ENCODE assay signal across 24 cellular contexts in genomic region chr18:57951999-57952774, GRCh38.
DNase-seq lines count a peak whose midpoint lies in the region; ATAC-seq and TF ChIP-seq lines count a peak whose summit lies in the region.
"Had no signal": no experiment of that assay in that cellular context is flagged by ENCODE, and none has a peak within 500 bp of the region (broad histone marks: within the 10 kb centered on the region; RNA-seq: fewer than 3 reads in every experiment).

No MANE protein-coding gene starts in this region.

- no peaks in the 10 kb centered on the region for H3K27me3 ChIP-seq in breast epithelium
- peaks cover 5% of the 10 kb centered on the region for H3K27me3 ChIP-seq in lower lobe of right lung (ENCODE audit: low read depth)
- H3K27me3 ChIP-seq in upper lobe of left lung, result no peaks in the 10 kb centered on the region
- H3K27me3 ChIP-seq: body of pancreas, SJCRH30 had no signal

- peak overlapping the region; percentile 55 to 70 for H3K27ac ChIP-seq in breast epithelium
- peak overlapping the region; percentile 64 for H3K27ac ChIP-seq in lower lobe of right lung
- peak overlapping the region in 1 of 4 donors; percentile 58 for H3K27ac ChIP-seq in upper lobe of left lung
- H3K27ac ChIP-seq: body of pancreas, parathyroid adenoma, SJCRH30 had no signal

- DNase-seq in breast epithelium (ENCODE audit: low spot score in 2 of 2) (peak in 1 of 2 donors; percentile 79), MCF 10A (ENCODE audit: unreplicated experiment) (no peak), fibroblast of gingiva (ENCODE audit: low read depth) (peak; percentile 77), lower lobe of right lung (peak; percentile 56), upper lobe of left lung (peak; percentile 6 to 52), germinal center (ENCODE audit: low spot score) (no peak)
- no peak for DNase-seq in stimulated activated effector memory CD8-positive, alpha-beta T cell treated with anti-CD3 and anti-CD28 coated beads, Interleukin-12 subunit alpha, Interleukin-12 subunit beta, amount 100 ng/mL, for 72 hours (ENCODE audit: low spot score in 2 of 2)
- DNase-seq: activated CD4-positive, alpha-beta memory T cell treated with anti-CD3 and anti-CD28 coated beads for 36 hours; activated CD8-positive, alpha-beta memory T cell treated with anti-CD3 and anti-CD28 coated beads, Interleukin-2, amount 50 U/mL, for 48 hours; activated naive CD8-positive, alpha-beta T cell treated with anti-CD3 and anti-CD28 coated beads, Interleukin-2, amount 10 ng/mL, durations not matched to agents 7 days and 5 days; body of pancreas; DMS79; effector CD8-positive, alpha-beta T cell; glutamatergic neuron; HFFc6; NCI-H1417 treated with DMSO at 0.1 percent for 48 hours; SJCRH30; stimulated activated CD8-positive, alpha-beta memory T cell treated with anti-CD3 and anti-CD28 coated beads, Interleukin-4, amount 100 ng/mL, for 48 hours; T-cell had no signal

- TF ChIP-seq CTCF in breast epithelium (IDR thresholded peaks at IDR 0.05) (no peak), MCF 10A (IDR thresholded peaks at IDR 0.05; ENCODE audit: unreplicated experiment) (no peak), lower lobe of right lung (IDR thresholded peaks at IDR 0.05) (no peak), upper lobe of left lung (IDR thresholded peaks at IDR 0.05) (no peak)

- no peak for TF ChIP-seq EP300 in upper lobe of left lung (IDR thresholded peaks at IDR 0.05)

- intact Hi-C loops in breast epithelium (cut with DNase I; ENCODE audit: low total_unique reads) (no loop called here), MCF 10A (cut with micrococcal nuclease) (no loop called here), lower lobe of right lung (cut with DNase I) (no loop called here)

- TF ChIP-seq POLR2A in breast epithelium (IDR thresholded peaks at IDR 0.05) (no peak), upper lobe of left lung (IDR thresholded peaks at IDR 0.05) (no peak)

- no peaks in the 10 kb centered on the region for H3K9me3 ChIP-seq in breast epithelium
- H3K9me3 ChIP-seq in lower lobe of right lung, result no peaks in the 10 kb centered on the region
- no peaks in the 10 kb centered on the region for H3K9me3 ChIP-seq in upper lobe of left lung
- H3K9me3 ChIP-seq: body of pancreas, SJCRH30 had no signal

- no peaks in the 10 kb centered on the region for H3K4me1 Mint-ChIP-seq in MCF 10A (ENCODE audit: insufficient read depth, unreplicated experiment)
- H3K4me1 Mint-ChIP-seq in stimulated activated effector memory CD8-positive, alpha-beta T cell treated with anti-CD3 and anti-CD28 coated beads, Interleukin-12 subunit alpha, Interleukin-12 subunit beta, amount 100 ng/mL, for 72 hours, result no peaks in the 10 kb centered on the region
- H3K4me1 Mint-ChIP-seq: activated naive CD8-positive, alpha-beta T cell treated with anti-CD3 and anti-CD28 coated beads, Interleukin-2, amount 10 ng/mL, durations not matched to agents 7 days and 5 days; GM23338; nephron; T-cell had no signal

- CTCF ChIA-PET in MCF 10A (lab: Yijun Ruan, JAX), result interaction anchor here (0.7 to 1.2 kb wide), 4 partner anchors 10 to 70 kb away, joined by 3 to 5 read pairs (median 4); no protein-coding TSS in a partner anchor

- no peak overlapping the region for H3K27ac Mint-ChIP-seq in MCF 10A (ENCODE audit: low read depth, unreplicated experiment)
- H3K27ac Mint-ChIP-seq in stimulated activated effector memory CD8-positive, alpha-beta T cell treated with anti-CD3 and anti-CD28 coated beads, Interleukin-12 subunit alpha, Interleukin-12 subunit beta, amount 100 ng/mL, for 72 hours, result no peak overlapping the region
- H3K27ac Mint-ChIP-seq: activated CD4-positive, alpha-beta memory T cell treated with anti-CD3 and anti-CD28 coated beads for 36 hours; activated naive CD8-positive, alpha-beta T cell treated with anti-CD3 and anti-CD28 coated beads, Interleukin-2, amount 10 ng/mL, durations not matched to agents 7 days and 5 days; GM23338; HFFc6; nephron; T-cell had no signal

- ATAC-seq in lower lobe of right lung (peak; percentile 75 to 81), upper lobe of left lung (ENCODE audit: low FRiP score in 2 of 2) (peak; percentile 46 to 76), GM21360 (IDR thresholded peaks at IDR 0.05; ENCODE audit: unreplicated experiment) (no peak)
- no peak for ATAC-seq in stimulated activated effector memory CD8-positive, alpha-beta T cell treated with anti-CD3 and anti-CD28 coated beads, Interleukin-12 subunit alpha, Interleukin-12 subunit beta, amount 100 ng/mL, for 72 hours
- ATAC-seq: body of pancreas, GM23338, T-cell had no signal

- H3K36me3 ChIP-seq in breast epithelium (no peaks in the 10 kb centered on the region), lower lobe of right lung (no peaks in the 10 kb centered on the region), upper lobe of left lung (no peaks in the 10 kb centered on the region)
- H3K36me3 ChIP-seq: SJCRH30 had no signal

- H3K4me3 ChIP-seq in breast epithelium, result no peak overlapping the region
- H3K4me3 ChIP-seq in lower lobe of right lung, result no peak overlapping the region
- H3K4me3 ChIP-seq in upper lobe of left lung, result no peak overlapping the region
- H3K4me3 ChIP-seq: body of pancreas, GM23338, SJCRH30 had no signal

- H3K4me1 ChIP-seq in breast epithelium, result no peaks in the 10 kb centered on the region
- peaks cover 8% of the 10 kb centered on the region for H3K4me1 ChIP-seq in lower lobe of right lung
- H3K4me1 ChIP-seq in upper lobe of left lung, result peaks cover 0 to 4% (median 2%) of the 10 kb centered on the region in 4 donors
- H3K4me1 ChIP-seq: parathyroid adenoma, SJCRH30 had no signal

- no TSS peak for BruUV-seq in MCF 10A (replicated peaks; lab: Mats Ljungman, UMichigan)

- H3K4me3 Mint-ChIP-seq in MCF 10A (ENCODE audit: unreplicated experiment), result no peak overlapping the region
- no peak overlapping the region for H3K4me3 Mint-ChIP-seq in stimulated activated effector memory CD8-positive, alpha-beta T cell treated with anti-CD3 and anti-CD28 coated beads, Interleukin-12 subunit alpha, Interleukin-12 subunit beta, amount 100 ng/mL, for 72 hours
- H3K4me3 Mint-ChIP-seq: activated CD4-positive, alpha-beta memory T cell treated with anti-CD3 and anti-CD28 coated beads for 36 hours; activated naive CD8-positive, alpha-beta T cell treated with anti-CD3 and anti-CD28 coated beads, Interleukin-2, amount 10 ng/mL, durations not matched to agents 7 days and 5 days; GM23338; HFFc6; nephron; T-cell had no signal

- no peaks in the 10 kb centered on the region for H3K36me3 Mint-ChIP-seq in MCF 10A (ENCODE audit: insufficient read depth, unreplicated experiment)
- H3K36me3 Mint-ChIP-seq in stimulated activated effector memory CD8-positive, alpha-beta T cell treated with anti-CD3 and anti-CD28 coated beads, Interleukin-12 subunit alpha, Interleukin-12 subunit beta, amount 100 ng/mL, for 72 hours, result no peaks in the 10 kb centered on the region
- H3K36me3 Mint-ChIP-seq: activated CD4-positive, alpha-beta memory T cell treated with anti-CD3 and anti-CD28 coated beads for 36 hours; activated naive CD8-positive, alpha-beta T cell treated with anti-CD3 and anti-CD28 coated beads, Interleukin-2, amount 10 ng/mL, durations not matched to agents 7 days and 5 days; T-cell had no signal

- POLR2A ChIA-PET in MCF 10A (lab: Yijun Ruan, JAX), result interaction anchor here (1.6 kb wide), 1 partner anchor 71 kb away, joined by 4 read pairs; no protein-coding TSS in a partner anchor

- no peaks in the 10 kb centered on the region for H3K9me3 Mint-ChIP-seq in MCF 10A (ENCODE audit: unreplicated experiment)
- no peaks in the 10 kb centered on the region for H3K9me3 Mint-ChIP-seq in stimulated activated effector memory CD8-positive, alpha-beta T cell treated with anti-CD3 and anti-CD28 coated beads, Interleukin-12 subunit alpha, Interleukin-12 subunit beta, amount 100 ng/mL, for 72 hours
- H3K9me3 Mint-ChIP-seq: activated CD4-positive, alpha-beta memory T cell treated with anti-CD3 and anti-CD28 coated beads for 36 hours; activated naive CD8-positive, alpha-beta T cell treated with anti-CD3 and anti-CD28 coated beads, Interleukin-2, amount 10 ng/mL, durations not matched to agents 7 days and 5 days; GM23338; HFFc6; nephron; T-cell had no signal

- WGBS in upper lobe of left lung, 2 donors, result 58 to 64% methylated on average over 10 of the region's 10 CpGs

- H3K27me3 Mint-ChIP-seq in MCF 10A (ENCODE audit: insufficient read depth, unreplicated experiment), result no peaks in the 10 kb centered on the region
- H3K27me3 Mint-ChIP-seq: B cell had no signal

Comparison
In these comparisons a context has a peak if more than half of its experiments do, and no peak if none do; other contexts are left out.
1. DNase-seq: peak in fibroblast of gingiva (single experiment), lower lobe of right lung (single experiment) and upper lobe of left lung (2 of 2); none in MCF 10A (single experiment), germinal center (single experiment) and stimulated activated effector memory CD8-positive, alpha-beta T cell treated with anti-CD3 and anti-CD28 coated beads, Interleukin-12 subunit alpha, Interleukin-12 subunit beta, amount 100 ng/mL, for 72 hours (0 of 2).
2. ATAC-seq: peak in lower lobe of right lung (2 of 2) and upper lobe of left lung (2 of 2); none in stimulated activated effector memory CD8-positive, alpha-beta T cell treated with anti-CD3 and anti-CD28 coated beads, Interleukin-12 subunit alpha, Interleukin-12 subunit beta, amount 100 ng/mL, for 72 hours (single experiment) and GM21360 (single experiment).